Comparison of ENCODE assay signal across 8 cellular contexts in genomic region chr17:73192894-73193701, GRCh38. TPM values are rescaled to one million over a fixed set of nuclear protein-coding genes. Genes with fewer than 3 reads are reported as not detected.
A peak's percentile ranks its signal among the peaks of the same experiment; 100 is the strongest.
DNase-seq lines count a peak whose midpoint lies in the region; ATAC-seq and TF ChIP-seq lines count a peak whose summit lies in the region.

Gene COG1 (plus strand): TSS chr17:73193055. CDS start chr17:73193070, 15 bp downstream.

- H3K4me1 ChIP-seq in IMR-90 (ENCODE audit: control insufficient read depth, insufficient read depth, low read length) (peaks cover 5% of the 10 kb centered on the region), PC-9 (replicated peaks; ENCODE audit: insufficient read depth) (0 out of 2 replicates have a peak, but pooled peaks cover 4% of the 10 kb centered on the region), mucosa of stomach (ENCODE audit: control insufficient read depth, insufficient read depth, low read length) (peaks cover 23% of the 10 kb centered on the region)

- H3K79me2 ChIP-seq in PC-9 (ENCODE audit: low read depth), result peaks cover 23% of the 10 kb centered on the region; the same call in 1 of the 2 replicates

- peak within 1 kb of the TSS; percentile 77 for H2AK5ac ChIP-seq in IMR-90 (ENCODE audit: low read depth, low read length)

- peak within 1 kb of the TSS; percentile 95 for H4K91ac ChIP-seq in IMR-90 (ENCODE audit: insufficient read depth, low read depth, low read length)

- CTCF ChIA-PET in IMR-90 (lab: Yijun Ruan, JAX), result interaction anchor here (2.5 kb wide), 1 partner anchor 466 kb away, joined by 11 read pairs; no protein-coding TSS in a partner anchor
- CTCF ChIA-PET in PC-9 (lab: Charles Lee), result interaction anchor here (1.2 kb wide), 1 partner anchor 177 kb away, joined by 4 read pairs; no protein-coding TSS in a partner anchor

- H3K9ac ChIP-seq in IMR-90 (ENCODE audit: low read depth, low read length), result peak within 1 kb of the TSS; percentile 100
- peak within 1 kb of the TSS; percentile 76 for H3K9ac ChIP-seq in mucosa of stomach (ENCODE audit: low read length)

- ATAC-seq in GM21423 (IDR thresholded peaks at IDR 0.05; ENCODE audit: unreplicated experiment) (peak; percentile 63), IMR-90 (ENCODE audit: low read depth) (peak; percentile 89)

- H3F3A ChIP-seq in PC-9 (ENCODE audit: insufficient read depth, low read depth), result peaks cover 19% of the 10 kb centered on the region; the same call in 1 of the 2 replicates

- H3K9me2 ChIP-seq in PC-9 (ENCODE audit: insufficient read depth), result no peaks in the 10 kb centered on the region

- intact Hi-C loops in IMR-90 (cut with micrococcal nuclease) (loop anchor here (1.0 to 2.0 kb wide), 2 partner anchors 40 to 177 kb away; a partner anchor contains a TSS), PC-9 (cut with micrococcal nuclease; ENCODE audit: unreplicated experiment) (loop anchor here (1.0 to 5.0 kb wide), 4 partner anchors 38 to 1291 kb away; no protein-coding TSS in a partner anchor)

- H3K14ac ChIP-seq in IMR-90 (replicated peaks; ENCODE audit: low read depth, low read length), result peak within 1 kb of the TSS; percentile 98

- POLR2A ChIA-PET in IMR-90 (lab: Charles Lee; ENCODE audit: unreplicated experiment), result no interaction called here
- POLR2A ChIA-PET in PC-9 (lab: Charles Lee; ENCODE audit: unreplicated experiment), result interaction anchor here (0.6 kb wide), 1 partner anchor 8 kb away, joined by 6 read pairs; no protein-coding TSS in a partner anchor

- WGBS in IMR-90 (ENCODE audit: extremely low coverage in 2 of 2, insufficient read length in 1 of 2), 2 experiments, result 1% methylated on average over 29 of the region's 84 CpGs; no CpG with 5 or more reads in 1 of the 2 experiments

- 0 out of 2 replicates have a peak, but pooled peaks have one; percentile 4 for TF ChIP-seq CTCF in IMR-90 (conservative IDR thresholded peaks at IDR 0.05; ENCODE audit: low read depth, low read length)
- TF ChIP-seq CTCF in PC-9 (conservative IDR thresholded peaks at IDR 0.05), result no peak
- TF ChIP-seq CTCF in epithelial cell of proximal tubule (conservative IDR thresholded peaks at IDR 0.05; ENCODE audit: low read depth, low read length), result no peak

- DNase-seq in Caki2 (ENCODE audit: low read depth) (peak; percentile 85), IMR-90 (peak; percentile 84), PC-9 (peak; percentile 55 to 67), activated T-cell treated with anti-CD3 and anti-CD28 coated beads for 48 hours (ENCODE audit: low read depth) (peak; percentile 83), epithelial cell of proximal tubule (ENCODE audit: low read depth) (no peak)
- peak; percentile 49 to 80 for DNase-seq in stimulated activated CD8-positive, alpha-beta memory T cell treated with anti-CD3 and anti-CD28 coated beads, Interleukin-4, amount 100 ng/mL, for 4 hours (ENCODE audit: low read depth in 2 of 2, low spot score in 1 of 2)

- peak within 1 kb of the TSS; percentile 93 for H3K27ac ChIP-seq in IMR-90 (ENCODE audit: insufficient read depth, low read length)
- H3K27ac ChIP-seq in PC-9, result peak within 1 kb of the TSS; percentile 77

- H3K18ac ChIP-seq in IMR-90 (ENCODE audit: low read depth, low read length), result peak within 1 kb of the TSS; percentile 85

- peaks cover 3% of the 10 kb centered on the region; the same call in 1 of the 2 replicates for H3K9me1 ChIP-seq in IMR-90 (ENCODE audit: insufficient read depth, low read length)

- peak within 1 kb of the TSS; percentile 91 for H4K5ac ChIP-seq in IMR-90 (ENCODE audit: low read depth, low read length)

- H3K9me3 ChIP-seq in IMR-90 (ENCODE audit: control insufficient read depth, insufficient read depth, low read length) (no peaks in the 10 kb centered on the region), PC-9 (ENCODE audit: insufficient read depth, low read depth) (no peaks in the 10 kb centered on the region), mucosa of stomach (ENCODE audit: control insufficient read depth, low read length) (no peaks in the 10 kb centered on the region)

- H2AK9ac ChIP-seq in IMR-90 (replicated peaks; ENCODE audit: low read depth, low read length, poor library complexity), result peak within 1 kb of the TSS; percentile 94

- H3K23ac ChIP-seq in IMR-90 (ENCODE audit: low read depth, low read length), result peak within 1 kb of the TSS; percentile 96

- peak within 1 kb of the TSS; percentile 95; the same call in 2 of the 3 replicates for H2BK15ac ChIP-seq in IMR-90 (ENCODE audit: low read depth, low read length)

- H4K20me1 ChIP-seq in IMR-90 (ENCODE audit: insufficient read depth, low read length), result peaks cover 8% of the 10 kb centered on the region
- no peaks in the 10 kb centered on the region for H4K20me1 ChIP-seq in PC-9 (ENCODE audit: insufficient read depth)

- peak within 1 kb of the TSS; percentile 91 for H3K56ac ChIP-seq in IMR-90 (ENCODE audit: extremely low read depth, insufficient read depth, low read length)

- H3K4me2 ChIP-seq in IMR-90 (ENCODE audit: low read depth, low read length), result peak within 1 kb of the TSS; percentile 100
- H3K4me2 ChIP-seq in PC-9, result peak within 1 kb of the TSS; percentile 92

- H3K79me1 ChIP-seq in IMR-90 (ENCODE audit: low read depth in 1 of 2, low read length in 2 of 2), result peaks cover 22 to 56% of the 10 kb centered on the region in 2 experiments

- BruUV-seq in IMR-90 (replicated peaks; lab: Mats Ljungman, UMichigan), result TSS peak; percentile 36
- BruUV-seq in PC-9 (replicated peaks; lab: Mats Ljungman, UMichigan), result no TSS peak

- H2BK20ac ChIP-seq in IMR-90 (ENCODE audit: low read depth, low read length), result peak within 1 kb of the TSS; percentile 79; the same call in 1 of the 2 replicates

- H3K36me3 ChIP-seq in IMR-90 (ENCODE audit: control insufficient read depth, insufficient read depth, low read length) (peaks cover 21% of the 10 kb centered on the region), PC-9 (ENCODE audit: low read depth) (peaks cover 14% of the 10 kb centered on the region; the same call in 1 of the 2 replicates), mucosa of stomach (ENCODE audit: control insufficient read depth, insufficient read depth, low read length) (peaks cover 10% of the 10 kb centered on the region)

- H3K27me3 ChIP-seq in IMR-90 (ENCODE audit: control insufficient read depth, insufficient read depth, low read length) (no peaks in the 10 kb centered on the region), PC-9 (ENCODE audit: insufficient read depth, low read depth) (no peaks in the 10 kb centered on the region), mucosa of stomach (ENCODE audit: control insufficient read depth, insufficient read depth, low read length) (no peaks in the 10 kb centered on the region)

- peak within 1 kb of the TSS; percentile 92 to 99 for H4K8ac ChIP-seq in IMR-90 (ENCODE audit: low read depth in 2 of 2, low read length in 2 of 2)

- H3K4me3 ChIP-seq in IMR-90 (ENCODE audit: insufficient read depth, low read depth, low read length) (peak within 1 kb of the TSS; percentile 99), PC-9 (peak within 1 kb of the TSS; percentile 97), epithelial cell of proximal tubule (ENCODE audit: low read depth, low read length) (peak within 1 kb of the TSS; percentile 87), mucosa of stomach (ENCODE audit: low read length) (peak within 1 kb of the TSS; percentile 51)

- TF ChIP-seq POLR2A in IMR-90 (IDR thresholded peaks at IDR 0.05; ENCODE audit: low read depth, low read length), result peak; percentile 88

- TF ChIP-seq RAD21 in IMR-90 (IDR thresholded peaks at IDR 0.05; ENCODE audit: low read length), result no peak

- dilution Hi-C loops in IMR-90 (cut with HindIII; ENCODE audit: low sequenced_read_pairs, unreplicated experiment), result no loop called here

- peak within 1 kb of the TSS; percentile 96 for H2BK120ac ChIP-seq in IMR-90 (ENCODE audit: low read depth, low read length)

- in situ Hi-C loops in Caki2 (cut with HindIII; ENCODE audit: low pct_unique_long_range_greater_than_20kb, low sequenced_read_pairs), result no loop called here
- in situ Hi-C loops in IMR-90 (cut with MboI; ENCODE audit: low sequenced_read_pairs), result no loop called here

- peak within 1 kb of the TSS; percentile 99 for H2AFZ ChIP-seq in IMR-90 (replicated peaks; ENCODE audit: low read length, poor library complexity)
- H2AFZ ChIP-seq in PC-9, result peak within 1 kb of the TSS; percentile 97

- H3K4ac ChIP-seq in IMR-90 (ENCODE audit: low read depth, low read length), result peak within 1 kb of the TSS; percentile 98

- H2BK5ac ChIP-seq in IMR-90 (ENCODE audit: low read depth, low read length, poor library complexity, severe bottlenecking), result peak within 1 kb of the TSS; percentile 95

TF ChIP-seq in IMR-90, 13 proteins besides CTCF, POLR2A, EP300 and RAD21:
- peak; percentile 81; the same call in 1 of the 2 replicates for TF ChIP-seq MAZ (IDR thresholded peaks at IDR 0.05; ENCODE audit: borderline replicate concordance, low read depth, low read length)
- no peak for TF ChIP-seq BHLHE40 (IDR thresholded peaks at IDR 0.05; ENCODE audit: low read depth, low read length)
- no peak for TF ChIP-seq NFE2L2 (IDR thresholded peaks at IDR 0.05; ENCODE audit: low read depth, low read length)
- TF ChIP-seq MXI1 (IDR thresholded peaks at IDR 0.05; ENCODE audit: borderline replicate concordance, low read depth, low read length), result peak; percentile 52; the same call in 1 of the 2 replicates
- TF ChIP-seq RCOR1 (IDR thresholded peaks at IDR 0.05; ENCODE audit: insufficient replicate concordance, low read length), result no peak
TF ChIP-seq in IMR-90: peak in this region for 2.

RNA-seq across cellular contexts. Expression of gene COG1, which starts in this region (rescaled TPM):
- total RNA-seq in Caki2 (2014; rRNA removed; shearing (Covaris generic); ENCODE audit: low replicate concordance), result 19.6 and 20.6 TPM in 2 replicates
- total RNA-seq in IMR-90 (2012; rRNA removed), result 14.4 and 18.3 TPM in 2 replicates
- polyA plus RNA-seq in IMR-90 (2012; rRNA removed), result 35.1 and 40.2 TPM in 2 replicates
- polyA plus RNA-seq in IMR-90 (2012; cell fraction: cytosol; rRNA removed), result 15.0 and 15.4 TPM in 2 replicates
- polyA plus RNA-seq in IMR-90 (2012; cell fraction: nucleus; rRNA removed; ENCODE audit: low replicate concordance), result 85.9 and 135 TPM in 2 replicates
- total RNA-seq in PC-9 (2021), result 24.8 and 25.6 TPM in 2 replicates
- total RNA-seq in epithelial cell of proximal tubule, result 11.6 and 19.6 TPM in 2 replicates
